In genomic region chr3:193586526-193586925, GRCh38 we compare ENCODE assay signal across 28 cellular contexts.
"Had no signal": no experiment of that assay in that cellular context is flagged by ENCODE, and none has a peak within 500 bp of the region (broad histone marks: within the 10 kb centered on the region; RNA-seq: fewer than 3 reads in every experiment).

No MANE protein-coding gene starts in this region.

- H3K27me3 ChIP-seq: neutrophil, ovary, right lobe of liver, sigmoid colon, spleen, suprapubic skin, testis, tibial artery, transverse colon, upper lobe of right lung, uterus had no signal

- H3K27ac ChIP-seq: neutrophil, ovary, parathyroid adenoma, psoas muscle, right lobe of liver, sigmoid colon, spleen, suprapubic skin, testis, tibial artery, transverse colon, upper lobe of right lung, uterus had no signal

- H3K4me3 ChIP-seq: ovary, psoas muscle, right lobe of liver, sigmoid colon, smooth muscle cell, spleen, suprapubic skin, testis, tibial artery, transverse colon, upper lobe of right lung, uterus had no signal

- DNase-seq: naive thymus-derived CD8-positive, alpha-beta T cell; nephron progenitor cell; nucleus accumbens; ovary; posterior cingulate gyrus; psoas muscle; right cardiac atrium; right lobe of liver; sigmoid colon; spleen; stimulated activated CD4-positive, alpha-beta T cell treated with anti-CD3 and anti-CD28 coated beads, Interleukin-12 subunit alpha, Interleukin-12 subunit beta, amount 100 ng/mL, for 4 hours; stimulated activated CD4-positive, alpha-beta T cell treated with anti-CD3 and anti-CD28 coated beads, Interleukin-1b, Interleukin-23, amount 100 ng/mL, for 48 hours; stimulated activated CD4-positive, alpha-beta T cell treated with anti-CD3 and anti-CD28 coated beads, Interleukin-4, amount 100 ng/mL, for 1 hour; stimulated activated CD4-positive, alpha-beta T cell treated with anti-CD3 and anti-CD28 coated beads, Interleukin-4, amount 100 ng/mL, for 4 hours; stimulated activated CD8-positive, alpha-beta memory T cell treated with anti-CD3 and anti-CD28 coated beads, Interleukin-4, amount 100 ng/mL, for 48 hours; stimulated activated naive CD4-positive, alpha-beta T cell; stimulated activated naive CD8-positive, alpha-beta T cell treated with anti-CD3 and anti-CD28 coated beads, Interleukin-15, amount 100 ng/mL, for 72 hours; stimulated activated naive CD8-positive, alpha-beta T cell treated with anti-CD3 and anti-CD28 coated beads, Interleukin-15, Interleukin-2, amounts not matched to agents 100 U/mL and 50 U/mL, for 24 hours; substantia nigra; testis; tibial artery; transverse colon; upper lobe of right lung; uterus had no signal

- H3K9me3 ChIP-seq: neutrophil, ovary, psoas muscle, right lobe of liver, sigmoid colon, spleen, suprapubic skin, testis, tibial artery, transverse colon, upper lobe of right lung, uterus had no signal

- H3K4me1 ChIP-seq: parathyroid adenoma, psoas muscle, right lobe of liver, sigmoid colon, suprapubic skin, testis, tibial artery, transverse colon, upper lobe of right lung, uterus had no signal

- H3K36me3 ChIP-seq: neutrophil, ovary, right lobe of liver, sigmoid colon, spleen, suprapubic skin, tibial artery, transverse colon, upper lobe of right lung, uterus had no signal
